2 cellular contexts compared by ENCODE assay signal in genomic region chr2:96893289-96894150, GRCh38.
TF ChIP-seq lines count a peak whose summit lies in the region.

No MANE protein-coding gene starts in this region.

TF ChIP-seq in SK-N-SH, 30 proteins besides CTCF, POLR2A, EP300 and RAD21 (continued from another document):
- no peak for TF ChIP-seq IRF3 (IDR thresholded peaks at IDR 0.05; ENCODE audit: low read depth, low read length)

TF ChIP-seq in SK-N-SH treated with all-trans-retinoic acid at 6 μM for 48 hours, 23 proteins besides CTCF, POLR2A, EP300 and RAD21 (continued from another document):
- TF ChIP-seq POU6F1 (CRISPR knock-in tag; IDR thresholded peaks at IDR 0.05; ENCODE audit: borderline replicate concordance, low read depth) (no peak), ZC3H10 (CRISPR knock-in tag; IDR thresholded peaks at IDR 0.05) (no peak), TSHZ2 (CRISPR knock-in tag; IDR thresholded peaks at IDR 0.05) (no peak), ZNF8 (CRISPR knock-in tag; IDR thresholded peaks at IDR 0.05) (no peak), BACH2 (CRISPR knock-in tag; IDR thresholded peaks at IDR 0.05; ENCODE audit: borderline replicate concordance) (no peak)
